In genomic region chr2:200308001-200308400, GRCh38 we compare ENCODE assay signal across 8 cellular contexts. TPM values are rescaled to one million over a fixed set of nuclear protein-coding genes. Genes with fewer than 3 reads are reported as not detected.
DNase-seq lines count a peak whose midpoint lies in the region; ATAC-seq and TF ChIP-seq lines count a peak whose summit lies in the region.

No MANE protein-coding gene starts in this region.

- peaks cover 39% of the 10 kb centered on the region for H3K4me1 Mint-ChIP-seq in Caco-2 (ENCODE audit: low read depth, unreplicated experiment)

- H3K9ac ChIP-seq in NT2/D1 (ENCODE audit: insufficient read length, low read depth) (no peak overlapping the region), duodenal mucosa (ENCODE audit: low read depth in 1 of 2, low read length in 2 of 2) (peak overlapping the region; percentile 67 to 71), neural cell (ENCODE audit: low read length) (peak overlapping the region; percentile 54)

- DNase-seq in Caco-2 (no peak), NT2/D1 (ENCODE audit: low read depth, low spot score) (no peak), NCI-H748 treated with DMSO at 0.1 percent for 48 hours (lab: John Stamatoyannopoulos, UW) (no peak), C1 segment of cervical spinal cord (lab: John Stamatoyannopoulos, UW) (no peak)

- no TSS peak for BruUV-seq in Caco-2 (replicated peaks; lab: Mats Ljungman, UMichigan)

- H3K4me3 ChIP-seq in Caco-2 (ENCODE audit: low read depth, low read length) = peak overlapping the region; percentile 88
- H3K4me3 ChIP-seq in NT2/D1 (ENCODE audit: insufficient read length, low read depth) = peak overlapping the region; percentile 67
- H3K4me3 ChIP-seq in duodenal mucosa (ENCODE audit: low read depth in 1 of 2, low read length in 2 of 2) = peak overlapping the region; percentile 77
- peak overlapping the region; percentile 72 for H3K4me3 ChIP-seq in neural cell (ENCODE audit: low read length)

- no peaks in the 10 kb centered on the region for H3K27me3 ChIP-seq in Caco-2 (replicated peaks; ENCODE audit: control insufficient read depth, insufficient read depth, low read length)
- H3K27me3 ChIP-seq in NT2/D1 (ENCODE audit: insufficient read depth, insufficient read length) = peaks cover 34% of the 10 kb centered on the region
- no peaks in the 10 kb centered on the region for H3K27me3 ChIP-seq in duodenal mucosa (ENCODE audit: control insufficient read depth in 1 of 2, insufficient read depth in 2 of 2, low read length in 2 of 2)
- peaks cover 18% of the 10 kb centered on the region for H3K27me3 ChIP-seq in neural cell (ENCODE audit: insufficient read depth, low read depth, low read length)

- ATAC-seq in GM19328 (IDR thresholded peaks at IDR 0.05; ENCODE audit: unreplicated experiment) (no peak), HG03095 (IDR thresholded peaks at IDR 0.05; ENCODE audit: unreplicated experiment) (no peak)

- peak overlapping the region; percentile 30 for H3K4me2 ChIP-seq in neural cell (ENCODE audit: low read length)

- H3K9me2 ChIP-seq in neural cell (ENCODE audit: insufficient read depth, low read length) = no peaks in the 10 kb centered on the region

- intact Hi-C loops in Caco-2 (cut with micrococcal nuclease; ENCODE audit: unreplicated experiment) = loop anchor here (2.0 to 5.0 kb wide), 2 partner anchors 119 to 329 kb away; no protein-coding TSS in a partner anchor

- peak overlapping the region; percentile 61 for H3K27ac Mint-ChIP-seq in Caco-2 (ENCODE audit: unreplicated experiment)

- H3K9me3 ChIP-seq in Caco-2 = no peaks in the 10 kb centered on the region
- H3K9me3 ChIP-seq in NT2/D1 (ENCODE audit: insufficient read depth, low read length) = no peaks in the 10 kb centered on the region
- H3K9me3 ChIP-seq in duodenal mucosa (ENCODE audit: control insufficient read depth in 1 of 2, low read length in 2 of 2) = no peaks in the 10 kb centered on the region
- H3K9me3 ChIP-seq in neural cell (ENCODE audit: low read length) = no peaks in the 10 kb centered on the region

- no peaks in the 10 kb centered on the region for H3K79me2 ChIP-seq in neural cell (replicated peaks; ENCODE audit: insufficient read depth, low read length)

- no peak for TF ChIP-seq RAD21 in neural cell (conservative IDR thresholded peaks at IDR 0.05)

- POLR2A ChIA-PET in Caco-2 (lab: Charles Lee) = interaction anchor here (1.2 kb wide), 1 partner anchor 97 kb away, joined by 3 read pairs; no protein-coding TSS in a partner anchor

- no peak for TF ChIP-seq EP300 in neural cell (conservative IDR thresholded peaks at IDR 0.05; ENCODE audit: poor library complexity, severe bottlenecking)

- H3K36me3 ChIP-seq in Caco-2 (ENCODE audit: control insufficient read depth, insufficient read depth, low read length) = no peaks in the 10 kb centered on the region
- peaks cover 2% of the 10 kb centered on the region for H3K36me3 ChIP-seq in NT2/D1 (ENCODE audit: insufficient read depth, insufficient read length, low read length)
- H3K36me3 ChIP-seq in duodenal mucosa (ENCODE audit: control insufficient read depth in 1 of 2, insufficient read depth in 2 of 2, low read length in 2 of 2) = no peaks in the 10 kb centered on the region
- H3K36me3 ChIP-seq in neural cell (ENCODE audit: insufficient read depth, low read length) = no peaks in the 10 kb centered on the region

- no peaks in the 10 kb centered on the region for H3K9me3 Mint-ChIP-seq in Caco-2 (ENCODE audit: unreplicated experiment)

- TF ChIP-seq CTCF in Caco-2 (IDR thresholded peaks at IDR 0.05; ENCODE audit: insufficient read depth in 1 of 2, low read depth in 1 of 2, low read length in 1 of 2, severe bottlenecking in 1 of 2, unreplicated experiment in 1 of 2) (no peak), neural cell (IDR thresholded peaks at IDR 0.05; ENCODE audit: poor library complexity, severe bottlenecking) (no peak)

- H3K27me3 Mint-ChIP-seq in Caco-2 (ENCODE audit: insufficient read depth, unreplicated experiment) = no peaks in the 10 kb centered on the region

- no peak overlapping the region for H2AFZ ChIP-seq in neural cell (ENCODE audit: low read depth, low read length)

- peaks cover 23% of the 10 kb centered on the region for H3K36me3 Mint-ChIP-seq in Caco-2 (ENCODE audit: insufficient read depth, unreplicated experiment)

- peaks cover 9% of the 10 kb centered on the region for H3F3A ChIP-seq in neural cell (ENCODE audit: insufficient read depth, low read length, poor library complexity, severe bottlenecking)

- H3K4me3 Mint-ChIP-seq in Caco-2 (ENCODE audit: unreplicated experiment) = peak overlapping the region; percentile 89

- CTCF ChIA-PET in Caco-2 (lab: Charles Lee) = interaction anchor here (0.7 to 1.0 kb wide), 2 partner anchors 45 to 137 kb away, joined by 3 to 7 read pairs; no protein-coding TSS in a partner anchor

- peaks cover 71% of the 10 kb centered on the region for H3K4me1 ChIP-seq in Caco-2
- no peaks in the 10 kb centered on the region for H3K4me1 ChIP-seq in NT2/D1 (ENCODE audit: insufficient read depth, insufficient read length)
- H3K4me1 ChIP-seq in duodenal mucosa (ENCODE audit: control insufficient read depth in 1 of 2, insufficient read depth in 2 of 2, low read length in 2 of 2) = peaks cover 0 to 19% of the 10 kb centered on the region in 2 donors

- H4K20me1 ChIP-seq in neural cell (ENCODE audit: insufficient read depth) = no peaks in the 10 kb centered on the region

- no peak overlapping the region for H3K27ac ChIP-seq in duodenal mucosa (ENCODE audit: low read depth, low read length)
- H3K27ac ChIP-seq in neural cell (ENCODE audit: low read length) = no peak overlapping the region

TF ChIP-seq in neural cell, 6 proteins besides CTCF, POLR2A, EP300 and RAD21:
- no peak for TF ChIP-seq MXI1 (conservative IDR thresholded peaks at IDR 0.05; ENCODE audit: poor library complexity, severe bottlenecking)
- TF ChIP-seq POLR2AphosphoS5 (IDR thresholded peaks at IDR 0.05) = no peak
- no peak for TF ChIP-seq REST (IDR thresholded peaks at IDR 0.05; ENCODE audit: borderline replicate concordance)

RNA-seq across cellular contexts. Expression of gene SPATS2L, which starts 1.5 kb away (rescaled TPM):
- total RNA-seq in Caco-2 (2022) = 189 and 196 TPM in 2 replicates
- 8.5 and 10.3 TPM in 2 replicates for polyA plus RNA-seq in neural cell
- 11.2 and 12.4 TPM in 2 replicates for polyA minus RNA-seq in neural cell
